In the genomic region with DNA sequence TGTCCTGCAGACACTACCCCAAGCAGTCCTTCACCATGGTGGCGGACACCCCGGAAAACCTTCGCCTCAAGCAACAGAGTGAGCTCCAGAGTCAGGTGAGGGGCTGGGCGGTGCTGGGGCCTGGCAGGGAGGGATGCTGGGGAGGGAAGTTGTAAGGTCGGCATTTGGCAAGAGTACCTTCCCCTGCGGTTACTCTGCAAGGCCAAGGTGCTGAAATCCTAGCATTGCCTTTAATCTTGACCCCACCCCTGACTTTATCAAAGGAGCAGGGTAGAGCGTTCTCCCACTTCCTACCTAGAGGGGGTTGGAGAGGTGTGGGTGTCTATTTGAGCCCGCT, we compare ENCODE assay signal across 15 cellular contexts. TPM values are rescaled to one million over a fixed set of nuclear protein-coding genes. Genes with fewer than 3 reads are reported as not detected.
DNase-seq lines count a peak whose midpoint lies in the region; ATAC-seq, FAIRE-seq and TF ChIP-seq lines count a peak whose summit lies in the region.
"Had no signal": no experiment of that assay in that cellular context is flagged by ENCODE, and none has a peak within 500 bp of the region (broad histone marks: within the 10 kb centered on the region; RNA-seq: fewer than 3 reads in every experiment).

No MANE protein-coding gene starts in this region.

- peak overlapping the region; percentile 15 for H3K27ac Mint-ChIP-seq in Calu3 (ENCODE audit: unreplicated experiment)
- peak overlapping the region; percentile 67 for H3K27ac Mint-ChIP-seq in activated T-helper 2 cell treated with anti-CD3 and anti-CD28 coated beads, Interferon-gamma antibody, Interleukin-2, Interleukin-4, amounts not matched to agents 10 μg/mL and 5 μg/mL and 100 μg/mL, durations not matched to agents 14 hours and 24 hours and 36 hours
- peak overlapping the region; percentile 80 to 92 for H3K27ac Mint-ChIP-seq in natural killer cell treated with Interleukin-12 subunit alpha and Interleukin-12 subunit beta and Interleukin-15 and Interleukin-18, amount 100 ng/mL, for 72 hours

- no peak for TF ChIP-seq CTCF in Calu3 (IDR thresholded peaks at IDR 0.05; ENCODE audit: unreplicated experiment)
- TF ChIP-seq CTCF in vagina (IDR thresholded peaks at IDR 0.05) = no peak

- DNase-seq in Calu3 = no peak
- no peak for DNase-seq in activated T-helper 2 cell treated with anti-CD3 and anti-CD28 coated beads, Interferon-gamma antibody, Interleukin-2, Interleukin-4, amounts not matched to agents 10 μg/mL and 5 μg/mL and 100 μg/mL, durations not matched to agents 14 hours and 24 hours and 36 hours (ENCODE audit: low spot score)
- DNase-seq in natural killer cell treated with Interleukin-12 subunit alpha and Interleukin-12 subunit beta and Interleukin-15 and Interleukin-18, amount 100 ng/mL, for 72 hours (ENCODE audit: low spot score) = no peak
- no peak for DNase-seq in GM12892 (ENCODE audit: insufficient read length)
- DNase-seq in vagina (ENCODE audit: extremely low spot score in 2 of 2) = no peak
- DNase-seq: activated CD4-positive, alpha-beta T cell treated with anti-CD3 and anti-CD28 coated beads for 1 hour; cerebellar nuclear complex; DMS79 treated with DMSO at 0.1 percent for 48 hours; foreskin keratinocyte; NCI-H82; stimulated activated CD4-positive, alpha-beta T cell treated with anti-CD3 and anti-CD28 coated beads, Interleukin-2, amount 100 ng/mL, for 48 hours; uterus had no signal

- peaks cover 90% of the 10 kb centered on the region for H3K36me3 Mint-ChIP-seq in Calu3 (ENCODE audit: insufficient read depth, unreplicated experiment)
- H3K36me3 Mint-ChIP-seq in activated T-helper 2 cell treated with anti-CD3 and anti-CD28 coated beads, Interferon-gamma antibody, Interleukin-2, Interleukin-4, amounts not matched to agents 10 μg/mL and 5 μg/mL and 100 μg/mL, durations not matched to agents 14 hours and 24 hours and 36 hours (ENCODE audit: low read depth) = peaks cover 63% of the 10 kb centered on the region
- H3K36me3 Mint-ChIP-seq in natural killer cell treated with Interleukin-12 subunit alpha and Interleukin-12 subunit beta and Interleukin-15 and Interleukin-18, amount 100 ng/mL, for 72 hours = peaks cover 7% of the 10 kb centered on the region

- FAIRE-seq in GM12892 (lab: Jason Lieb, UNC) = no peak

- BruUV-seq in Calu3 (replicated peaks; lab: Mats Ljungman, UMichigan) = no TSS peak

- H3K9me3 ChIP-seq in BLaER1 treated with 17β-estradiol and CSF1 and Interleukin-3, amounts not matched to agents 10 nM and 100 nM (replicated peaks in 1 of 11) = no peaks in the 10 kb centered on the region
- no peaks in the 10 kb centered on the region for H3K9me3 ChIP-seq in vagina
- H3K9me3 ChIP-seq: right atrium auricular region, uterus had no signal

- CTCF ChIA-PET in Calu3 (lab: Charles Lee) = no interaction called here

- no peaks in the 10 kb centered on the region for H3K27me3 ChIP-seq in BLaER1 treated with 17β-estradiol and CSF1 and Interleukin-3, amounts not matched to agents 10 nM and 100 nM
- no peaks in the 10 kb centered on the region for H3K27me3 ChIP-seq in vagina
- H3K27me3 ChIP-seq: foreskin keratinocyte, right atrium auricular region, uterus had no signal

- no peak overlapping the region for H3K4me3 ChIP-seq in BLaER1 treated with 17β-estradiol and CSF1 and Interleukin-3, amounts not matched to agents 10 nM and 100 nM
- no peak overlapping the region for H3K4me3 ChIP-seq in vagina
- H3K4me3 ChIP-seq: right atrium auricular region, uterus had no signal

- H3K4me2 ChIP-seq in BLaER1 treated with 17β-estradiol and CSF1 and Interleukin-3, amounts not matched to agents 10 nM and 100 nM = peak overlapping the region in 7 of 11 experiments; percentile 2 to 95 (median 41); a peak in 11 of 22 replicates

- H3K27ac ChIP-seq in BLaER1 treated with 17β-estradiol and CSF1 and Interleukin-3, amounts not matched to agents 10 nM and 100 nM = peak overlapping the region in 8 of 11 experiments; percentile 8 to 56 (median 32); a peak in 11 of 22 replicates
- no peak overlapping the region for H3K27ac ChIP-seq in vagina
- H3K27ac ChIP-seq: foreskin keratinocyte, right atrium auricular region, uterus had no signal

- ATAC-seq in natural killer cell treated with Interleukin-12 subunit alpha and Interleukin-12 subunit beta and Interleukin-15 and Interleukin-18, amount 100 ng/mL, for 72 hours = no peak
- no peak for ATAC-seq in GM18867 (IDR thresholded peaks at IDR 0.05; ENCODE audit: unreplicated experiment)
- ATAC-seq: foreskin keratinocyte had no signal

- no peaks in the 10 kb centered on the region for H3K9me3 Mint-ChIP-seq in Calu3 (ENCODE audit: low read depth, unreplicated experiment)
- no peaks in the 10 kb centered on the region for H3K9me3 Mint-ChIP-seq in activated T-helper 2 cell treated with anti-CD3 and anti-CD28 coated beads, Interferon-gamma antibody, Interleukin-2, Interleukin-4, amounts not matched to agents 10 μg/mL and 5 μg/mL and 100 μg/mL, durations not matched to agents 14 hours and 24 hours and 36 hours
- H3K9me3 Mint-ChIP-seq in natural killer cell treated with Interleukin-12 subunit alpha and Interleukin-12 subunit beta and Interleukin-15 and Interleukin-18, amount 100 ng/mL, for 72 hours = no peaks in the 10 kb centered on the region

- H3K36me3 ChIP-seq in BLaER1 treated with 17β-estradiol and CSF1 and Interleukin-3, amounts not matched to agents 10 nM and 100 nM = peaks cover 58 to 97% (median 91%) of the 10 kb centered on the region in 11 experiments
- peaks cover 0 to 55% of the 10 kb centered on the region in 2 donors for H3K36me3 ChIP-seq in vagina
- H3K36me3 ChIP-seq: uterus had no signal

- peaks cover 33% of the 10 kb centered on the region for H3K4me1 Mint-ChIP-seq in Calu3 (ENCODE audit: low read depth, unreplicated experiment)
- H3K4me1 Mint-ChIP-seq in activated T-helper 2 cell treated with anti-CD3 and anti-CD28 coated beads, Interferon-gamma antibody, Interleukin-2, Interleukin-4, amounts not matched to agents 10 μg/mL and 5 μg/mL and 100 μg/mL, durations not matched to agents 14 hours and 24 hours and 36 hours (ENCODE audit: low read depth) = peaks cover 66% of the 10 kb centered on the region
- peaks cover 56 to 69% of the 10 kb centered on the region in 2 donors for H3K4me1 Mint-ChIP-seq in natural killer cell treated with Interleukin-12 subunit alpha and Interleukin-12 subunit beta and Interleukin-15 and Interleukin-18, amount 100 ng/mL, for 72 hours (ENCODE audit: low read depth in 2 of 2)

- no peaks in the 10 kb centered on the region for H3K27me3 Mint-ChIP-seq in Calu3 (ENCODE audit: unreplicated experiment)
- no peaks in the 10 kb centered on the region for H3K27me3 Mint-ChIP-seq in activated T-helper 2 cell treated with anti-CD3 and anti-CD28 coated beads, Interferon-gamma antibody, Interleukin-2, Interleukin-4, amounts not matched to agents 10 μg/mL and 5 μg/mL and 100 μg/mL, durations not matched to agents 14 hours and 24 hours and 36 hours (ENCODE audit: low read depth)
- H3K27me3 Mint-ChIP-seq in natural killer cell treated with Interleukin-12 subunit alpha and Interleukin-12 subunit beta and Interleukin-15 and Interleukin-18, amount 100 ng/mL, for 72 hours = no peaks in the 10 kb centered on the region

- TF ChIP-seq POLR2A in GM12892 (IDR thresholded peaks at IDR 0.05; ENCODE audit: low read depth, low read length) = no peak
- TF ChIP-seq POLR2A in vagina (IDR thresholded peaks at IDR 0.05) = no peak

- peak overlapping the region in 8 of 11 experiments; percentile 8 to 56 (median 45); a peak in 10 of 22 replicates for H3K9ac ChIP-seq in BLaER1 treated with 17β-estradiol and CSF1 and Interleukin-3, amounts not matched to agents 10 nM and 100 nM

- H4K20me1 ChIP-seq in BLaER1 treated with 17β-estradiol and CSF1 and Interleukin-3, amounts not matched to agents 10 nM and 100 nM = peaks cover 23 to 93% (median 45%) of the 10 kb centered on the region in 11 experiments; a peak in 20 of 22 replicates

- H3K4me3 Mint-ChIP-seq in Calu3 (ENCODE audit: low read depth, unreplicated experiment) = no peak overlapping the region
- no peak overlapping the region for H3K4me3 Mint-ChIP-seq in activated T-helper 2 cell treated with anti-CD3 and anti-CD28 coated beads, Interferon-gamma antibody, Interleukin-2, Interleukin-4, amounts not matched to agents 10 μg/mL and 5 μg/mL and 100 μg/mL, durations not matched to agents 14 hours and 24 hours and 36 hours (ENCODE audit: low read depth)
- H3K4me3 Mint-ChIP-seq in natural killer cell treated with Interleukin-12 subunit alpha and Interleukin-12 subunit beta and Interleukin-15 and Interleukin-18, amount 100 ng/mL, for 72 hours = peak overlapping the region; percentile 41

- H3K4me1 ChIP-seq in BLaER1 treated with 17β-estradiol and CSF1 and Interleukin-3, amounts not matched to agents 10 nM and 100 nM = peaks cover 58 to 100% (median 88%) of the 10 kb centered on the region in 10 experiments
- peaks cover 46% of the 10 kb centered on the region for H3K4me1 ChIP-seq in vagina
- H3K4me1 ChIP-seq: foreskin keratinocyte had no signal

- intact Hi-C loops in Calu3 (cut with micrococcal nuclease; ENCODE audit: unreplicated experiment) = no loop called here
- intact Hi-C loops in activated T-helper 2 cell treated with anti-CD3 and anti-CD28 coated beads, Interferon-gamma antibody, Interleukin-2, Interleukin-4, amounts not matched to agents 10 μg/mL and 5 μg/mL and 100 μg/mL, durations not matched to agents 14 hours and 24 hours and 36 hours (cut with micrococcal nuclease) = loop anchor here (10.0 kb wide), 1 partner anchor 74 kb away; a partner anchor contains a TSS
- intact Hi-C loops in vagina (cut with DNase I) = no loop called here

RNA-seq across cellular contexts. Expression of a gene that starts 20.5 kb away (rescaled TPM):
- total RNA-seq in Calu3 (2022) (479 and 558 TPM in 2 replicates), vagina (69.0 TPM)
- 151 and 156 TPM in 2 replicates for total RNA-seq in activated T-helper 2 cell treated with anti-CD3 and anti-CD28 coated beads, Interferon-gamma antibody, Interleukin-2, Interleukin-4, amounts not matched to agents 10 μg/mL and 5 μg/mL and 100 μg/mL, durations not matched to agents 14 hours and 24 hours and 36 hours
- 100 to 1,000 TPM; 214 to 390 TPM for total RNA-seq in natural killer cell treated with Interleukin-12 subunit alpha and Interleukin-12 subunit beta and Interleukin-15 and Interleukin-18, amount 100 ng/mL, for 72 hours
- 48.4 TPM for polyA plus RNA-seq in GM12892 (2012; ENCODE audit: missing spikeins)

RNA-seq across cellular contexts. Expression of a gene that starts 36.9 kb away (rescaled TPM):
- total RNA-seq in Calu3 (2022) (3,443 and 3,829 TPM in 2 replicates), vagina (1,585 TPM)
- 1,775 and 1,796 TPM in 2 replicates for total RNA-seq in activated T-helper 2 cell treated with anti-CD3 and anti-CD28 coated beads, Interferon-gamma antibody, Interleukin-2, Interleukin-4, amounts not matched to agents 10 μg/mL and 5 μg/mL and 100 μg/mL, durations not matched to agents 14 hours and 24 hours and 36 hours
- 1,000 to 10,000 TPM; 1,120 to 1,259 TPM for total RNA-seq in natural killer cell treated with Interleukin-12 subunit alpha and Interleukin-12 subunit beta and Interleukin-15 and Interleukin-18, amount 100 ng/mL, for 72 hours
- 4,815 TPM for polyA plus RNA-seq in GM12892 (2012; ENCODE audit: missing spikeins)

Comparison
In these comparisons a context has a peak if more than half of its experiments do, and no peak if none do; other contexts are left out.
1. H3K27ac Mint-ChIP-seq: peak in every context shown above with its lines; median percentile 86 in natural killer cell treated with Interleukin-12 subunit alpha and Interleukin-12 subunit beta and Interleukin-15 and Interleukin-18, amount 100 ng/mL, for 72 hours; 67 in activated T-helper 2 cell treated with anti-CD3 and anti-CD28 coated beads, Interferon-gamma antibody, Interleukin-2, Interleukin-4, amounts not matched to agents 10 μg/mL and 5 μg/mL and 100 μg/mL, durations not matched to agents 14 hours and 24 hours and 36 hours; 15 in Calu3.